17 cellular contexts compared by ENCODE assay signal in the genomic region with DNA sequence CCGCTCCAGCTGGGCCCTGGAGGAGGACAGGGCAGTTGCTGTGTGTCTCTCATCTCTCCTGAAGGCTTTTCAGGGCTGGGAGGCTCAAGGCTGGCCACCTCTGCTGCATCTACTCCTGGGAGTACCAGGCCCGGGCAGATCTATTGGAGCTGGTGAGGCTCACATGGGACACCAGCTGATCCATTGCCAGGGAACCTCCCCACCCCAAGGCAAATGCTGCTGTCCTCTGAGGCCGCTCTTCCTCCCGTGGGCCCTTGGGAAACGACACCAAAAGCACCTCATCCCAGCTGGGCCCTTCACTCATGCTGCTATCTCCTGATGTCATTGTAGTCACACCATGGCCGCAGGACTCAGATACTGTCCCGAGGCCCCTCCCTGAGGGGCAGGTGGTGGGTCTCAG.
"Had no signal": no experiment of that assay in that cellular context is flagged by ENCODE, and none has a peak within 500 bp of the region (broad histone marks: within the 10 kb centered on the region; RNA-seq: fewer than 3 reads in every experiment).

No MANE protein-coding gene starts in this region.

- H3K9me3 Mint-ChIP-seq: activated naive CD4-positive, alpha-beta T cell treated with anti-CD3 and anti-CD28 coated beads, Interleukin-2, amount 50 U/mL, for 24 hours; central memory CD8-positive, alpha-beta T cell; stimulated activated memory B cell treated with anti-CD40 and anti-IgM and Interleukin-4, amounts not matched to agents 10 μg/mL and 1 μg/mL and 100 μg/mL, for 72 hours had no signal

- H3K27me3 Mint-ChIP-seq: activated naive CD4-positive, alpha-beta T cell treated with anti-CD3 and anti-CD28 coated beads, Interleukin-2, amount 50 U/mL, for 24 hours; central memory CD8-positive, alpha-beta T cell; stimulated activated memory B cell treated with anti-CD40 and anti-IgM and Interleukin-4, amounts not matched to agents 10 μg/mL and 1 μg/mL and 100 μg/mL, for 72 hours; T-helper 17 cell had no signal

- H3K27me3 ChIP-seq: ascending aorta, colonic mucosa, heart left ventricle, left lung, neural progenitor cell, ovary, sigmoid colon had no signal

- ATAC-seq: heart left ventricle; left lung; stimulated activated memory B cell treated with anti-CD40 and anti-IgM and Interleukin-4, amounts not matched to agents 10 μg/mL and 1 μg/mL and 100 μg/mL, for 72 hours; T-helper 17 cell had no signal

- H3K9ac ChIP-seq: neural progenitor cell had no signal

- DNase-seq: activated CD4-positive, alpha-beta T cell treated with anti-CD3 and anti-CD28 coated beads, Interleukin-2, amount 50 U/mL, for 4 hours; activated gamma-delta T cell; colonic mucosa; kidney; ovary; sigmoid colon; stimulated activated CD4-positive, alpha-beta T cell treated with anti-CD3 and anti-CD28 coated beads, Interleukin-4, amount 100 ng/mL, for 4 hours; T-helper 17 cell had no signal

- H3K27ac Mint-ChIP-seq: activated naive CD4-positive, alpha-beta T cell treated with anti-CD3 and anti-CD28 coated beads, Interleukin-2, amount 50 U/mL, for 24 hours; mesothelial cell of epicardium; neural progenitor cell had no signal

- H3K9me3 ChIP-seq: ascending aorta, colonic mucosa, heart left ventricle, left lung, ovary, sigmoid colon, thoracic aorta had no signal

- H3K4me2 ChIP-seq: neural progenitor cell had no signal

- H3K27ac ChIP-seq: ascending aorta, colonic mucosa, heart left ventricle, left lung, neural progenitor cell, ovary, sigmoid colon, thoracic aorta had no signal

- H3K4me1 ChIP-seq: colonic mucosa, neural progenitor cell had no signal

- H3K4me3 ChIP-seq: ascending aorta, colonic mucosa, heart left ventricle, left lung, neural progenitor cell, ovary, sigmoid colon, thoracic aorta had no signal

- H2AFZ ChIP-seq: neural progenitor cell had no signal

- H3K36me3 ChIP-seq: colonic mucosa, neural progenitor cell, ovary had no signal

- H3K4me3 Mint-ChIP-seq: central memory CD8-positive, alpha-beta T cell; mesothelial cell of epicardium; T-helper 17 cell had no signal

- H3K36me3 Mint-ChIP-seq: activated naive CD4-positive, alpha-beta T cell treated with anti-CD3 and anti-CD28 coated beads, Interleukin-2, amount 50 U/mL, for 24 hours had no signal
